Comparison of ENCODE assay signal across 22 cellular contexts in genomic region chr10:96972264-96972663, GRCh38.
DNase-seq lines count a peak whose midpoint lies in the region; ATAC-seq and TF ChIP-seq lines count a peak whose summit lies in the region.
"Had no signal": no experiment of that assay in that cellular context is flagged by ENCODE, and none has a peak within 500 bp of the region (broad histone marks: within the 10 kb centered on the region; RNA-seq: fewer than 3 reads in every experiment).

No MANE protein-coding gene starts in this region.

- peaks cover 27% of the 10 kb centered on the region for H3K4me1 Mint-ChIP-seq in neural progenitor cell
- H3K4me1 Mint-ChIP-seq in stimulated activated naive CD8-positive, alpha-beta T cell treated with anti-CD3 and anti-CD28 coated beads, Interleukin-15, amount 100 ng/mL, for 72 hours, result no peaks in the 10 kb centered on the region

- no peak overlapping the region for H3K4me3 Mint-ChIP-seq in neural progenitor cell
- H3K4me3 Mint-ChIP-seq in stimulated activated naive CD8-positive, alpha-beta T cell treated with anti-CD3 and anti-CD28 coated beads, Interleukin-15, amount 100 ng/mL, for 72 hours, result no peak overlapping the region
- H3K4me3 Mint-ChIP-seq: CD4-positive, alpha-beta T cell had no signal

- DNase-seq in A673 (ENCODE audit: low spot score), result peak; percentile 4
- peak; percentile 11 for DNase-seq in kidney glomerular epithelial cell (lab: John Stamatoyannopoulos, UW)
- peak; percentile 21 for DNase-seq in neural progenitor cell (ENCODE audit: low spot score)
- DNase-seq in NCI-H1436 (lab: John Stamatoyannopoulos, UW), result no peak
- DNase-seq in stimulated activated naive CD8-positive, alpha-beta T cell treated with anti-CD3 and anti-CD28 coated beads, Interleukin-15, amount 100 ng/mL, for 72 hours, result no peak
- DNase-seq: 8988T; AML-193; CD4-positive, alpha-beta T cell; GOT3; Kasumi-1; MV-4-11; NCI-H1105; NCI-H146; NCI-H1930; NCI-H446 treated with DMSO at 0.1 percent for 48 hours; NCI-H526 treated with DMSO at 0.1 percent for 48 hours; SHP77 had no signal

- peak; percentile 18; the same call in 1 of the 2 replicates for TF ChIP-seq EP300 in Ishikawa (IDR thresholded peaks at IDR 0.05; ENCODE audit: borderline replicate concordance)

- CTCF ChIA-PET in A673 (lab: Charles Lee), result no interaction called here

- intact Hi-C loops in A673 (cut with micrococcal nuclease; ENCODE audit: unreplicated experiment), result no loop called here

- TF ChIP-seq CTCF in A673 (conservative IDR thresholded peaks at IDR 0.05; ENCODE audit: low read depth, low read length), result no peak
- TF ChIP-seq CTCF in neural progenitor cell (IDR thresholded peaks at IDR 0.05), result no peak

- BruUV-seq in A673 (replicated peaks; lab: Mats Ljungman, UMichigan), result no TSS peak

- no peak overlapping the region for H3K27ac Mint-ChIP-seq in neural progenitor cell
- no peak overlapping the region for H3K27ac Mint-ChIP-seq in stimulated activated naive CD8-positive, alpha-beta T cell treated with anti-CD3 and anti-CD28 coated beads, Interleukin-15, amount 100 ng/mL, for 72 hours
- H3K27ac Mint-ChIP-seq: CD4-positive, alpha-beta T cell had no signal

- no peaks in the 10 kb centered on the region for H3K79me2 ChIP-seq in neural progenitor cell (ENCODE audit: low read depth)

- H3K36me3 Mint-ChIP-seq in neural progenitor cell, result peaks cover 5% of the 10 kb centered on the region

- H3K4me2 ChIP-seq in neural progenitor cell, result peak overlapping the region; percentile 50
- H3K4me2 ChIP-seq: BLaER1 treated with 17β-estradiol and CSF1 and Interleukin-3, amounts not matched to agents 10 nM and 100 nM had no signal

- H3F3A ChIP-seq in neural progenitor cell (ENCODE audit: low read depth), result no peaks in the 10 kb centered on the region

- POLR2A ChIA-PET in A673 (lab: Charles Lee; ENCODE audit: low non-redundant PET), result no interaction called here

- H3K36me3 ChIP-seq in A673 (ENCODE audit: insufficient read depth, low read length, poor library complexity, severe bottlenecking) (no peaks in the 10 kb centered on the region), neural progenitor cell (no peaks in the 10 kb centered on the region)
- H3K36me3 ChIP-seq: HAP-1 had no signal

- no peak for TF ChIP-seq RAD21 in Ishikawa (IDR thresholded peaks at IDR 0.05; ENCODE audit: low read depth)

- H3K9me3 ChIP-seq in A673 (ENCODE audit: low read depth, low read length, poor library complexity, severe bottlenecking) (no peaks in the 10 kb centered on the region), neural progenitor cell (ENCODE audit: low read depth) (no peaks in the 10 kb centered on the region)
- H3K9me3 ChIP-seq: BLaER1 treated with 17β-estradiol and CSF1 and Interleukin-3, amounts not matched to agents 10 nM and 100 nM; HAP-1 had no signal

- no peaks in the 10 kb centered on the region for H4K20me1 ChIP-seq in neural progenitor cell (ENCODE audit: low read depth)

- H3K4me1 ChIP-seq in A673 (ENCODE audit: insufficient read depth, low read length, poor library complexity, severe bottlenecking) (no peaks in the 10 kb centered on the region), neural progenitor cell (peaks cover 17% of the 10 kb centered on the region)
- H3K4me1 ChIP-seq: HAP-1 had no signal

- H3K27me3 ChIP-seq in A673 (replicated peaks; ENCODE audit: insufficient read depth, low read depth, low read length, poor library complexity) (no peaks in the 10 kb centered on the region), neural progenitor cell (no peaks in the 10 kb centered on the region)
- H3K27me3 ChIP-seq: BLaER1 treated with 17β-estradiol and CSF1 and Interleukin-3, amounts not matched to agents 10 nM and 100 nM had no signal

- no peak overlapping the region for H3K27ac ChIP-seq in A673 (ENCODE audit: low read depth, low read length, poor library complexity, severe bottlenecking)
- H3K27ac ChIP-seq in neural progenitor cell, result no peak overlapping the region
- H3K27ac ChIP-seq: BLaER1 treated with 17β-estradiol and CSF1 and Interleukin-3, amounts not matched to agents 10 nM and 100 nM; RWPE1 had no signal

- no peak overlapping the region for H2AFZ ChIP-seq in neural progenitor cell (replicated peaks)

- H3K27me3 Mint-ChIP-seq in neural progenitor cell (ENCODE audit: insufficient read depth, low read depth), result no peaks in the 10 kb centered on the region
- H3K27me3 Mint-ChIP-seq in stimulated activated naive CD8-positive, alpha-beta T cell treated with anti-CD3 and anti-CD28 coated beads, Interleukin-15, amount 100 ng/mL, for 72 hours, result no peaks in the 10 kb centered on the region
- H3K27me3 Mint-ChIP-seq: CD4-positive, alpha-beta T cell had no signal

- ATAC-seq in esophagus mucosa, result no peak
- ATAC-seq in stimulated activated naive CD8-positive, alpha-beta T cell treated with anti-CD3 and anti-CD28 coated beads, Interleukin-15, amount 100 ng/mL, for 72 hours, result no peak

- H3K4me3 ChIP-seq in A673 (ENCODE audit: low read depth, low read length, poor library complexity, severe bottlenecking) (no peak overlapping the region), neural progenitor cell (no peak overlapping the region)
- H3K4me3 ChIP-seq: BLaER1 treated with 17β-estradiol and CSF1 and Interleukin-3, amounts not matched to agents 10 nM and 100 nM; HAP-1 had no signal

- no peak overlapping the region for H3K9ac ChIP-seq in neural progenitor cell
- H3K9ac ChIP-seq: BLaER1 treated with 17β-estradiol and CSF1 and Interleukin-3, amounts not matched to agents 10 nM and 100 nM had no signal

- H3K9me3 Mint-ChIP-seq in neural progenitor cell, result peaks cover 3% of the 10 kb centered on the region
- no peaks in the 10 kb centered on the region for H3K9me3 Mint-ChIP-seq in stimulated activated naive CD8-positive, alpha-beta T cell treated with anti-CD3 and anti-CD28 coated beads, Interleukin-15, amount 100 ng/mL, for 72 hours
- H3K9me3 Mint-ChIP-seq: CD4-positive, alpha-beta T cell had no signal

TF ChIP-seq in Ishikawa, 13 proteins besides CTCF, POLR2A, EP300 and RAD21:
- peak; percentile 69 for TF ChIP-seq NFIC (IDR thresholded peaks at IDR 0.05)
- peak; percentile 69 for TF ChIP-seq TEAD4 (IDR thresholded peaks at IDR 0.05)
- peak; percentile 37; the same call in 1 of the 2 replicates for TF ChIP-seq TCF12 (IDR thresholded peaks at IDR 0.05; ENCODE audit: low read depth)
- TF ChIP-seq YY1 (IDR thresholded peaks at IDR 0.05; ENCODE audit: low read depth), result peak; percentile 72; the same call in 1 of the 2 replicates
- no peak for TF ChIP-seq CREB1 (IDR thresholded peaks at IDR 0.05; ENCODE audit: low read depth)
- no peak for TF ChIP-seq CEBPB (IDR thresholded peaks at IDR 0.05)

Comparison
In these comparisons a context has a peak if more than half of its experiments do, and no peak if none do; other contexts are left out.
1. DNase-seq: peak in A673 (single experiment), kidney glomerular epithelial cell (single experiment) and neural progenitor cell (single experiment); none in NCI-H1436 (single experiment) and stimulated activated naive CD8-positive, alpha-beta T cell treated with anti-CD3 and anti-CD28 coated beads, Interleukin-15, amount 100 ng/mL, for 72 hours (0 of 2).